ENCODE assay signal across 8 cellular contexts in genomic region chr12:123271182-123271491, GRCh38. TPM values are rescaled to one million over a fixed set of nuclear protein-coding genes. Genes with fewer than 3 reads are reported as not detected.
DNase-seq lines count a peak whose midpoint lies in the region; ATAC-seq, FAIRE-seq and TF ChIP-seq lines count a peak whose summit lies in the region.

No MANE protein-coding gene starts in this region.

- peaks cover 37% of the 10 kb centered on the region for H3K4me1 Mint-ChIP-seq in WTC11

- FAIRE-seq in kidney (lab: Jason Lieb, UNC), result no peak

- H3K4me1 ChIP-seq in HCT116 (ENCODE audit: control insufficient read depth in 1 of 2, insufficient read depth in 2 of 2, low read length in 2 of 2) (peaks cover 6 to 19% of the 10 kb centered on the region in 2 experiments; a peak in 3 of 4 replicates), mammary epithelial cell (ENCODE audit: insufficient read depth, low read length) (peaks cover 23% of the 10 kb centered on the region), kidney (ENCODE audit: control insufficient read depth in 1 of 2, insufficient read depth in 1 of 2, low read depth in 1 of 2, low read length in 2 of 2) (peaks cover 0 to 22% of the 10 kb centered on the region in 2 donors)

- TF ChIP-seq CTCF in GM10266 (IDR thresholded peaks at IDR 0.05; ENCODE audit: control insufficient read depth, insufficient read depth, low read depth, missing control alignments) (peak; percentile 90), HCT116 (IDR thresholded peaks at IDR 0.05 in 2 of 3, conservative IDR thresholded peaks at IDR 0.05 in 1 of 3; ENCODE audit: borderline replicate concordance in 1 of 3, insufficient read depth in 1 of 3, low read depth in 2 of 3, low read length in 2 of 3) (peak; percentile 13 to 42 (median 20); a peak in 4 of 6 replicates), WTC11 (IDR thresholded peaks at IDR 0.05) (no peak), mammary epithelial cell (conservative IDR thresholded peaks at IDR 0.05 in 1 of 2, IDR thresholded peaks at IDR 0.05 in 1 of 2; ENCODE audit: extremely low read depth in 1 of 2, insufficient read depth in 1 of 2, low read depth in 1 of 2, low read length in 2 of 2) (peak; percentile 25 to 49), kidney (IDR thresholded peaks at IDR 0.05; ENCODE audit: borderline replicate concordance, extremely low read depth, insufficient read depth) (peak; percentile 75)

- TF ChIP-seq POLR2A in HCT116 (IDR thresholded peaks at IDR 0.05; ENCODE audit: borderline replicate concordance, extremely low read depth, insufficient read depth, insufficient read length), result no peak

- H3K36me3 ChIP-seq in HCT116 (ENCODE audit: control insufficient read depth in 1 of 2, insufficient read depth in 2 of 2, low read length in 2 of 2), result no peaks in the 10 kb centered on the region; a peak in 1 of 4 replicates
- H3K36me3 ChIP-seq in mammary epithelial cell (ENCODE audit: insufficient read depth, low read length), result peaks cover 6% of the 10 kb centered on the region
- peaks cover 0 to 3% of the 10 kb centered on the region in 2 donors for H3K36me3 ChIP-seq in kidney (ENCODE audit: control insufficient read depth in 1 of 2, insufficient read depth in 2 of 2, low read length in 2 of 2)

- intact Hi-C loops in HCT116 (cut with micrococcal nuclease), result no loop called here
- intact Hi-C loops in mammary epithelial cell (cut with micrococcal nuclease), result no loop called here
- intact Hi-C loops in kidney (cut with DNase I), result no loop called here

- dilution Hi-C loops in mammary epithelial cell (cut with HindIII; ENCODE audit: low sequenced_read_pairs), result no loop called here

- H3K27me3 Mint-ChIP-seq in WTC11 (ENCODE audit: low read depth), result no peaks in the 10 kb centered on the region

- peak overlapping the region; percentile 17; the same call in 1 of the 2 replicates for H3K4me2 ChIP-seq in HCT116 (ENCODE audit: low read length)
- H3K4me2 ChIP-seq in mammary epithelial cell (ENCODE audit: insufficient read depth, low read depth, low read length), result peak overlapping the region; percentile 98

- H2AFZ ChIP-seq in HCT116 (ENCODE audit: low read depth, low read length, poor library complexity, severe bottlenecking), result no peak overlapping the region
- peak overlapping the region; percentile 76 for H2AFZ ChIP-seq in mammary epithelial cell (ENCODE audit: low read depth, low read length)

- H3K4me3 Mint-ChIP-seq in WTC11, result no peak overlapping the region

- WGBS in mammary epithelial cell (ENCODE audit: low coverage, missing lambda C conversion rate), result no CpG with 5 or more reads among the region's 47 CpGs

- H3K27ac ChIP-seq in HCT116 (ENCODE audit: low read depth, low read length) (peak overlapping the region; percentile 92), mammary epithelial cell (ENCODE audit: insufficient read depth, low read depth, low read length) (no peak overlapping the region), kidney (ENCODE audit: low read depth in 2 of 2, low read length in 2 of 2) (no peak overlapping the region)

- no TSS peak for BruUV-seq in HCT116 (replicated peaks; lab: Mats Ljungman, UMichigan)
- no TSS peak for BruUV-seq in mammary epithelial cell (replicated peaks; lab: Mats Ljungman, UMichigan)

- TF ChIP-seq RAD21 in HCT116 (IDR thresholded peaks at IDR 0.05; ENCODE audit: low read depth), result peak; percentile 67

- H3K4me3 ChIP-seq in HCT116 (replicated peaks in 1 of 2; ENCODE audit: low read depth in 1 of 2, low read length in 2 of 2) (peak overlapping the region; percentile 72 to 76; a peak in 3 of 4 replicates), mammary epithelial cell (replicated peaks in 1 of 3; ENCODE audit: insufficient read depth in 1 of 3, low read depth in 2 of 3, low read length in 3 of 3) (peak overlapping the region in 2 of 3 experiments; percentile 60 to 77), kidney (ENCODE audit: low read length in 2 of 2) (no peak overlapping the region)

- peaks cover 44% of the 10 kb centered on the region for H3K79me2 ChIP-seq in HCT116 (ENCODE audit: insufficient read depth, low read length)
- peaks cover 53% of the 10 kb centered on the region for H3K79me2 ChIP-seq in mammary epithelial cell (ENCODE audit: insufficient read depth, low read length)

- no peak overlapping the region for H3K27ac Mint-ChIP-seq in WTC11

- CTCF ChIA-PET in HCT116 (lab: Charles Lee) (interaction anchor here (0.6 kb wide), 1 partner anchor 136 kb away, joined by 3 read pairs; no protein-coding TSS in a partner anchor), WTC11 (lab: Charles Lee) (no interaction called here), mammary epithelial cell (lab: Charles Lee; ENCODE audit: low non-redundant PET) (no interaction called here)

- RAD21 ChIA-PET in HCT116 (lab: Charles Lee; ENCODE audit: low non-redundant PET in 1 of 2, low total read pairs in 2 of 2, uncharacterized antibody in 2 of 2, unreplicated experiment in 2 of 2), result no interaction called here

- DNase-seq in GM10266 (ENCODE audit: extremely low spot score) (peak; percentile 95), HCT116 (ENCODE audit: low read depth, low spot score) (no peak), NCI-H1092 (lab: John Stamatoyannopoulos, UW) (peak; percentile 51), WTC11 (ENCODE audit: low spot score) (peak; percentile 75), mammary epithelial cell (peak; percentile 40), kidney (peak; percentile 90), NCI-H2107 treated with DMSO at 0.1 percent for 48 hours (lab: John Stamatoyannopoulos, UW; ENCODE audit: unreplicated experiment) (no peak)
- DNase-seq in stimulated activated CD4-positive, alpha-beta T cell treated with anti-CD3 and anti-CD28 coated beads, Interleukin-1b, Interleukin-23, amount 100 ng/mL, for 4 hours (ENCODE audit: low read depth in 2 of 2), result peak; percentile 70 to 77

- H3K9ac ChIP-seq in HCT116 (ENCODE audit: low read length) (peak overlapping the region; percentile 57), mammary epithelial cell (ENCODE audit: insufficient read depth, low read length) (peak overlapping the region; percentile 46), kidney (ENCODE audit: low read length in 2 of 2) (no peak overlapping the region)

- no peaks in the 10 kb centered on the region for H3K9me3 Mint-ChIP-seq in WTC11

- H3K9me2 ChIP-seq in HCT116 (ENCODE audit: insufficient read depth), result no peaks in the 10 kb centered on the region

- POLR2A ChIA-PET in HCT116 (lab: Charles Lee) (no interaction called here), WTC11 (lab: Charles Lee) (no interaction called here)

- H3K9me3 ChIP-seq in HCT116 (ENCODE audit: control insufficient read depth in 1 of 2, insufficient read depth in 1 of 2, low read depth in 1 of 2, low read length in 2 of 2) (no peaks in the 10 kb centered on the region), mammary epithelial cell (replicated peaks; ENCODE audit: insufficient read depth, low read length) (no peaks in the 10 kb centered on the region), kidney (ENCODE audit: control insufficient read depth in 1 of 2, low read length in 2 of 2) (no peaks in the 10 kb centered on the region)

- H3K27me3 ChIP-seq in HCT116 (ENCODE audit: insufficient read depth, low read length) (no peaks in the 10 kb centered on the region), mammary epithelial cell (ENCODE audit: insufficient read depth, low read length) (no peaks in the 10 kb centered on the region)

- ATAC-seq in HCT116 (peak; percentile 79), WTC11 (peak; percentile 27)

- in situ Hi-C loops in mammary epithelial cell (cut with MboI; ENCODE audit: low sequenced_read_pairs in 2 of 2), result no loop called here

- H4K20me1 ChIP-seq in HCT116 (ENCODE audit: insufficient read depth) (no peaks in the 10 kb centered on the region), mammary epithelial cell (ENCODE audit: insufficient read depth, low read length) (no peaks in the 10 kb centered on the region)

- H3K36me3 Mint-ChIP-seq in WTC11, result peaks cover 7% of the 10 kb centered on the region

TF ChIP-seq in HCT116, 20 proteins besides CTCF, POLR2A, EP300 and RAD21:
- TF ChIP-seq FOSL1 (IDR thresholded peaks at IDR 0.05; ENCODE audit: low read depth), result no peak
- no peak for TF ChIP-seq SP1 (IDR thresholded peaks at IDR 0.05; ENCODE audit: low read depth)
- no peak for TF ChIP-seq POLR2AphosphoS5 (IDR thresholded peaks at IDR 0.05; ENCODE audit: low read depth, low read length)
- TF ChIP-seq ZFX (IDR thresholded peaks at IDR 0.05), result peak; percentile 45; the same call in 1 of the 2 replicates
- TF ChIP-seq JUND (IDR thresholded peaks at IDR 0.05), result no peak
- peak; percentile 9; the same call in 1 of the 2 replicates for TF ChIP-seq MAX (IDR thresholded peaks at IDR 0.05)

TF ChIP-seq in WTC11, 78 proteins besides CTCF, POLR2A, EP300 and RAD21 (continues in another document):
- no peak for TF ChIP-seq ZMAT4 (CRISPR knock-in tag; IDR thresholded peaks at IDR 0.05)
- no peak for TF ChIP-seq ESRRA (CRISPR knock-in tag; IDR thresholded peaks at IDR 0.05; ENCODE audit: borderline replicate concordance)

RNA-seq across cellular contexts. Expression of gene CDK2AP1, which starts 0.5 kb away (rescaled TPM):
- total RNA-seq in HCT116 (2021; ENCODE audit: unreplicated experiment) (151 TPM), WTC11 (2021) (138 to 151 TPM (median 142 TPM) in 3 replicates), mammary epithelial cell (100 to 1,000 TPM; 147 to 222 TPM), kidney (80.1 TPM)
- polyA plus RNA-seq in HCT116 (2012), result 100 and 104 TPM in 2 replicates
- polyA plus RNA-seq in mammary epithelial cell (226 TPM), kidney (ENCODE audit: insufficient read depth, low read depth, low replicate concordance) (104 TPM)
- polyA minus RNA-seq in mammary epithelial cell, result 73.5 TPM

RNA-seq across cellular contexts. Expression of gene MTRFR, which starts 37.9 kb away (rescaled TPM):
- total RNA-seq in HCT116 (2021; ENCODE audit: unreplicated experiment) (27.0 TPM), WTC11 (2021) (14.0 to 15.7 TPM (median 14.7 TPM) in 3 replicates), mammary epithelial cell (10 to 100 TPM; 11.5 to 20.5 TPM), kidney (17.8 TPM)
- polyA plus RNA-seq in HCT116 (2012), result 17.0 and 22.8 TPM in 2 replicates
- polyA plus RNA-seq in mammary epithelial cell (16.0 TPM), kidney (ENCODE audit: insufficient read depth, low read depth, low replicate concordance) (12.8 TPM)
- polyA minus RNA-seq in mammary epithelial cell, result 7.3 TPM

RNA-seq across cellular contexts. Expression of gene MPHOSPH9, which starts 38.2 kb away (rescaled TPM):
- total RNA-seq in HCT116 (2021; ENCODE audit: unreplicated experiment) (44.9 TPM), WTC11 (2021) (47.5 to 59.0 TPM (median 52.8 TPM) in 3 replicates), mammary epithelial cell (10 to 100 TPM; 23.2 to 30.2 TPM), kidney (25.2 TPM)
- polyA plus RNA-seq in HCT116 (2012), result 13.1 and 19.0 TPM in 2 replicates
- polyA plus RNA-seq in mammary epithelial cell (6.5 TPM), kidney (ENCODE audit: insufficient read depth, low read depth, low replicate concordance) (7.2 TPM)
- polyA minus RNA-seq in mammary epithelial cell, result 35.0 TPM

Comparison
In these comparisons a context has a peak if more than half of its experiments do, and no peak if none do; other contexts are left out.
1. DNase-seq: peak in GM10266 (single experiment), NCI-H1092 (single experiment), WTC11 (single experiment), mammary epithelial cell (single experiment), kidney (single experiment) and stimulated activated CD4-positive, alpha-beta T cell treated with anti-CD3 and anti-CD28 coated beads, Interleukin-1b, Interleukin-23, amount 100 ng/mL, for 4 hours (2 of 2); none in HCT116 (single experiment) and NCI-H2107 treated with DMSO at 0.1 percent for 48 hours (single experiment).
2. H3K4me3 ChIP-seq: peak in HCT116 (2 of 2) and mammary epithelial cell (2 of 3); none in kidney (0 of 2).
3. H3K9ac ChIP-seq: peak in HCT116 (single experiment) and mammary epithelial cell (single experiment); none in kidney (0 of 2).